In the genomic region with DNA sequence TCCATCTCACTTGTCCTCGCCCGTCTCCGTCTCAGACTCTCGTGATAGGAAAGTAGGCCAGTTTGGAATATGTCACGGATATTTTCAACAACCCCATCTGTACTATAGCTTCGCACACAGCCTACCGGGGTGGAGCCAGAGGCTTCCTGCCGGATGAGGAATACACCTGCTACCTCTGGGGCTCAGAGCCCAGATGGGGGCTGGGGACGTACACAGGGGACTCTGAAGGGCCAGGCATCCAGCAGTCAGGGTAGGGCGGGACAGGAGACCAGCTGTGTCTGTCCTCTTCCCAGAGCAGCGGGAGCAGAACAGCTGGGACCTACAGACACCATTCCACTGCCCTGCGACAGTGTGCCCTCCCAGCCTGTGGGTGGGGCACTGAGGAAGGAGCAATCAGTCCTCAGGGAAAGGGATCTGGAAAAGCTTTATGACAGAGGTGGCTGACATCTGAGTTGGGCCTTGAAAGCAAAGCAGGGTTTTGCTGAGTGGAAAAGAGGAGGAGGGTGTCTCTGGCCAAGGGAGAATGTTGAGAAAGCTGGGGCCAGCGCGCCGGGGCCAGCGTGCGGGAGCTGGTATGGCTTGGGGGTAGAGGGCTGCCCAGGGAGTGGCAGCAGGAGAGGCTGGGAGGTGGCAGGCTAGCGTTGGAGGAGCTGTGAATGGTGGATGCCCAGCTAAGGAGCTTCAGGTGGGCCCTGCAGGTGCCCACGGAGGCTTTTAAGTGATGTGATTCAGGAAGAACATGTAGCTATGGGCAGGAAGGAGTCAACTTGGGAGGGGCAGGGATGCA, we compare ENCODE assay signal across 16 cellular contexts. TPM values are rescaled to one million over a fixed set of nuclear protein-coding genes. Genes with fewer than 3 reads are reported as not detected.
DNase-seq lines count a peak whose midpoint lies in the region; ATAC-seq lines count a peak whose summit lies in the region.
"Had no signal": no experiment of that assay in that cellular context is flagged by ENCODE, and none has a peak within 500 bp of the region (broad histone marks: within the 10 kb centered on the region; RNA-seq: fewer than 3 reads in every experiment).

No MANE protein-coding gene starts in this region.

- no peak for ATAC-seq in GM21717 (IDR thresholded peaks at IDR 0.05; ENCODE audit: unreplicated experiment)
- no peak for ATAC-seq in HG03469 (IDR thresholded peaks at IDR 0.05; ENCODE audit: unreplicated experiment)
- ATAC-seq: activated CD8-positive, alpha-beta T cell treated with anti-CD3 and anti-CD28 coated beads, Interleukin-2, amount 10 ng/mL, durations not matched to agents 7 days and 5 days; left lung; stimulated activated memory B cell treated with anti-CD40 and anti-IgM and Interleukin-4, amounts not matched to agents 10 μg/mL and 1 μg/mL and 100 μg/mL, for 72 hours had no signal

- H3K4me3 ChIP-seq in H7 (ENCODE audit: insufficient read depth, low read depth, low read length): no peak overlapping the region
- H3K4me3 ChIP-seq: BLaER1, left lung, transverse colon had no signal

- H3K27me3 ChIP-seq in H7 (ENCODE audit: control insufficient read depth, insufficient read depth, low read length): no peaks in the 10 kb centered on the region
- H3K27me3 ChIP-seq: BLaER1 had no signal

- DNase-seq in DMS153 (lab: John Stamatoyannopoulos, UW) (peak; percentile 58), H7 (peak; percentile 67), SHP77 (lab: John Stamatoyannopoulos, UW) (peak; percentile 20 to 68), myocyte (ENCODE audit: low read depth) (peak; percentile 24), NCI-H1436 treated with DMSO at 0.1 percent for 48 hours (lab: John Stamatoyannopoulos, UW) (no peak)
- DNase-seq: activated CD8-positive, alpha-beta T cell treated with anti-CD3 and anti-CD28 coated beads, Interleukin-2, amount 10 ng/mL, durations not matched to agents 7 days and 5 days; caudate nucleus; DND-41; hypothalamus; left lung; NCI-H146; transverse colon had no signal

- H3K36me3 ChIP-seq in H7 (replicated peaks; ENCODE audit: control insufficient read depth, insufficient read depth, low read length): no peaks in the 10 kb centered on the region
- H3K36me3 ChIP-seq: BLaER1, left lung, transverse colon had no signal

RNA-seq across cellular contexts. Expression of gene SRCIN1, which starts 11.5 kb away (rescaled TPM):
- total RNA-seq in H7 (2014; rRNA removed; shearing (Covaris generic)): 2.3 TPM in 2 replicates
- 0.08 TPM in 1 of 2 replicates, not detected in the other for total RNA-seq in myocyte
- 0.04 TPM for polyA plus RNA-seq in myocyte (2012)

RNA-seq across cellular contexts. Expression of gene EPOP, which starts 57.5 kb away (rescaled TPM):
- 6.1 and 6.2 TPM in 2 replicates for total RNA-seq in H7 (2014; rRNA removed; shearing (Covaris generic))
- total RNA-seq in myocyte: 0.94 and 1.2 TPM in 2 replicates
- 1.1 TPM for polyA plus RNA-seq in myocyte (2012)
